7 cellular contexts compared by ENCODE assay signal in the genomic region with DNA sequence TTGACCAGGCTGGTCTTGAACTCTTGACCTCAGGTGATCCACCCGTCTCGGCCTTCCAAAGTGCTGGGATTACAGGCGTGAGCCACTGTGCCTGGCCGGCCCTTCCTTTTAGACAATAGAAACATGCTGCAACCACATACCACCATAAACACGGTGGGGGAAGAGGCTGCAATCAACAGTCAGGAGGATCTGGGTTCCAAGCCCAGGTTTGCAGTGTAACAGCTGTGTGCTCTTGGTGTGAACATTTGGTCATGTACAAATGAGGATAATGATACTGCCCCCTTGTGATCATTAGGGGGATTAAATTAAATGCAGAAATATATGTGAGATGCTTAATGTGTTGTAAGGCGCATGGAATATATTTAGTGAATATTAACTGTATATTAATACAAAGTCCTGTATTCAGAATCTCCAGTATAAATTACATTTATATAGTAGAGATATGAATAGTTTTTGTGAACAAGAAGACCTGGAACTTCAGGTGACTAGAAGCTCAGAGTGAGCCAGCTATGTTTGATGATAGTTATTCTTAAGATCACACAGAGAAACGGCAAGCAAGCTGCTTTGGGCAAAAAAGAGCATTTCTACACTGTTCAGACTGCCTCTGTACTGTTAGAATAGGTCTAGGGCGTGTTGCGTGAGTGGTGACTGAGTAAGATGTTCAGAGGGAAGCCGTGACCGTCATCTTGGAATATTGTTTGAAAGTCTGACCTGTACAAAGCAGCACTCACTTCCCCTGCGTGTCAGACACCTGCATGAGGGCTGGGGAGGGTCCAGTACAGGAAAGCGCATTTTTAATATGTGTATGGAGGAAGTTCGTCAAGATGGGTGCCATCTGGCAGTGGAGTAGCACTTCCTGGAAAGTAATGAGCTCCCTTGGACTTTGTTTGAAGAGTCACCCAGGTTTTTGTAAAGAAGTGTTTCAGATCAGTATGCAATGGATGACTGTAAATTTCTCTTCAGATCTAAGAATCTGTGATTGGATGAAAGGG.
DNase-seq lines count a peak whose midpoint lies in the region; ATAC-seq and TF ChIP-seq lines count a peak whose summit lies in the region.

No MANE protein-coding gene starts in this region.

- H3K4me3 Mint-ChIP-seq in activated CD4-positive, alpha-beta T cell treated with anti-CD3 and anti-CD28 coated beads, Interleukin-2, amount 10 ng/mL, durations not matched to agents 7 days and 5 days, result no peak overlapping the region
- H3K4me3 Mint-ChIP-seq in immature natural killer cell, result no peak overlapping the region
- H3K4me3 Mint-ChIP-seq in T-helper 2 cell treated with Interferon-gamma antibody and Interleukin-4, amounts not matched to agents 5 μg/mL and 100 μg/mL, for 36 hours, result no peak overlapping the region

- POLR2A ChIA-PET in activated CD4-positive, alpha-beta T cell treated with anti-CD3 and anti-CD28 coated beads, Interleukin-2, amount 10 ng/mL, durations not matched to agents 7 days and 5 days (lab: Charles Lee), result no interaction called here

- CTCF ChIA-PET in activated CD4-positive, alpha-beta T cell treated with anti-CD3 and anti-CD28 coated beads, Interleukin-2, amount 10 ng/mL, durations not matched to agents 7 days and 5 days (lab: Charles Lee), result interaction anchor here (0.5 to 1.9 kb wide), 13 partner anchors 10 to 855 kb away, joined by 3 to 6 read pairs (median 3); no protein-coding TSS in a partner anchor

- DNase-seq in DMS53 treated with DMSO at 0.1 percent for 48 hours (lab: John Stamatoyannopoulos, UW; ENCODE audit: unreplicated experiment), result peak; percentile 17
- DNase-seq in NCI-H1694 treated with DMSO at 0.1 percent for 48 hours (lab: John Stamatoyannopoulos, UW), result peak; percentile 68
- DNase-seq in activated CD4-positive, alpha-beta T cell treated with anti-CD3 and anti-CD28 coated beads, Interleukin-2, amount 10 ng/mL, durations not matched to agents 7 days and 5 days, result peak; percentile 19
- DNase-seq in immature natural killer cell, result peak; percentile 20 to 51 (median 36)
- DNase-seq in tibial artery, result no peak
- no peak for DNase-seq in T-helper 2 cell treated with Interferon-gamma antibody and Interleukin-4, amounts not matched to agents 5 μg/mL and 100 μg/mL, for 36 hours (ENCODE audit: low spot score)

- no peaks in the 10 kb centered on the region for H3K9me3 ChIP-seq in tibial artery

- no peaks in the 10 kb centered on the region for H3K9me3 Mint-ChIP-seq in activated CD4-positive, alpha-beta T cell treated with anti-CD3 and anti-CD28 coated beads, Interleukin-2, amount 10 ng/mL, durations not matched to agents 7 days and 5 days
- no peaks in the 10 kb centered on the region for H3K9me3 Mint-ChIP-seq in immature natural killer cell
- no peaks in the 10 kb centered on the region for H3K9me3 Mint-ChIP-seq in T-helper 2 cell treated with Interferon-gamma antibody and Interleukin-4, amounts not matched to agents 5 μg/mL and 100 μg/mL, for 36 hours

- H3K27ac ChIP-seq in tibial artery, result peak overlapping the region; percentile 78 to 89

- no peak overlapping the region for H3K27ac Mint-ChIP-seq in activated CD4-positive, alpha-beta T cell treated with anti-CD3 and anti-CD28 coated beads, Interleukin-2, amount 10 ng/mL, durations not matched to agents 7 days and 5 days
- H3K27ac Mint-ChIP-seq in immature natural killer cell, result no peak overlapping the region
- no peak overlapping the region for H3K27ac Mint-ChIP-seq in T-helper 2 cell treated with Interferon-gamma antibody and Interleukin-4, amounts not matched to agents 5 μg/mL and 100 μg/mL, for 36 hours

- intact Hi-C loops in tibial artery (cut with DNase I; ENCODE audit: low total_unique reads), result loop anchor here (10.0 kb wide), 1 partner anchor 73 kb away; no protein-coding TSS in a partner anchor

- H3K4me1 ChIP-seq in tibial artery, result peaks cover 0 to 100% (median 71%) of the 10 kb centered on the region in 4 donors

- no peaks in the 10 kb centered on the region for H3K36me3 ChIP-seq in tibial artery

- no peaks in the 10 kb centered on the region for H3K27me3 Mint-ChIP-seq in activated CD4-positive, alpha-beta T cell treated with anti-CD3 and anti-CD28 coated beads, Interleukin-2, amount 10 ng/mL, durations not matched to agents 7 days and 5 days
- peaks cover 0 to 4% (median 1%) of the 10 kb centered on the region in 3 donors for H3K27me3 Mint-ChIP-seq in immature natural killer cell (ENCODE audit: low read depth in 3 of 3)
- no peaks in the 10 kb centered on the region for H3K27me3 Mint-ChIP-seq in T-helper 2 cell treated with Interferon-gamma antibody and Interleukin-4, amounts not matched to agents 5 μg/mL and 100 μg/mL, for 36 hours (ENCODE audit: low read depth)

- H3K4me1 Mint-ChIP-seq in activated CD4-positive, alpha-beta T cell treated with anti-CD3 and anti-CD28 coated beads, Interleukin-2, amount 10 ng/mL, durations not matched to agents 7 days and 5 days, result peaks cover 8% of the 10 kb centered on the region
- H3K4me1 Mint-ChIP-seq in immature natural killer cell, result peaks cover 0 to 4% of the 10 kb centered on the region in 2 donors
- H3K4me1 Mint-ChIP-seq in T-helper 2 cell treated with Interferon-gamma antibody and Interleukin-4, amounts not matched to agents 5 μg/mL and 100 μg/mL, for 36 hours (ENCODE audit: low read depth), result peaks cover 2% of the 10 kb centered on the region

- peak; percentile 52 to 55 for TF ChIP-seq CTCF in tibial artery (IDR thresholded peaks at IDR 0.05)

- no peaks in the 10 kb centered on the region for H3K36me3 Mint-ChIP-seq in activated CD4-positive, alpha-beta T cell treated with anti-CD3 and anti-CD28 coated beads, Interleukin-2, amount 10 ng/mL, durations not matched to agents 7 days and 5 days (ENCODE audit: low read depth)
- no peaks in the 10 kb centered on the region for H3K36me3 Mint-ChIP-seq in immature natural killer cell
- H3K36me3 Mint-ChIP-seq in T-helper 2 cell treated with Interferon-gamma antibody and Interleukin-4, amounts not matched to agents 5 μg/mL and 100 μg/mL, for 36 hours (ENCODE audit: low read depth), result no peaks in the 10 kb centered on the region

- no peaks in the 10 kb centered on the region for H3K27me3 ChIP-seq in tibial artery

- H3K4me3 ChIP-seq in tibial artery, result no peak overlapping the region

- ATAC-seq in GM21390 (IDR thresholded peaks at IDR 0.05; ENCODE audit: unreplicated experiment), result peak; percentile 59

Comparison
In these comparisons a context has a peak if more than half of its experiments do, and no peak if none do; other contexts are left out.
1. DNase-seq: peak in DMS53 treated with DMSO at 0.1 percent for 48 hours (single experiment), NCI-H1694 treated with DMSO at 0.1 percent for 48 hours (single experiment), activated CD4-positive, alpha-beta T cell treated with anti-CD3 and anti-CD28 coated beads, Interleukin-2, amount 10 ng/mL, durations not matched to agents 7 days and 5 days (single experiment) and immature natural killer cell (3 of 3); none in tibial artery (0 of 2) and T-helper 2 cell treated with Interferon-gamma antibody and Interleukin-4, amounts not matched to agents 5 μg/mL and 100 μg/mL, for 36 hours (single experiment).